8 cellular contexts compared by ENCODE assay signal in genomic region chr14:21068521-21069387, GRCh38. TPM values are rescaled to one million over a fixed set of nuclear protein-coding genes. Genes with fewer than 3 reads are reported as not detected.
DNase-seq lines count a peak whose midpoint lies in the region; ATAC-seq, FAIRE-seq and TF ChIP-seq lines count a peak whose summit lies in the region.

No MANE protein-coding gene starts in this region.

- no peaks in the 10 kb centered on the region for H3K79me2 ChIP-seq in OCI-LY3 (ENCODE audit: low read length)

- H3K4me1 Mint-ChIP-seq in activated naive CD8-positive, alpha-beta T cell treated with anti-CD3 and anti-CD28 coated beads for 36 hours = peaks cover 28% of the 10 kb centered on the region
- peaks cover 18% of the 10 kb centered on the region for H3K4me1 Mint-ChIP-seq in glutamatergic neuron (ENCODE audit: low read depth, unreplicated experiment)

- CTCF ChIA-PET in IMR-90 (lab: Yijun Ruan, JAX) = interaction anchor here (1.0 to 2.8 kb wide), 10 partner anchors 15 to 54 kb away, joined by 4 to 23 read pairs (median 10); no protein-coding TSS in a partner anchor

- peaks cover 8% of the 10 kb centered on the region for H3K36me3 ChIP-seq in IMR-90 (ENCODE audit: control insufficient read depth, insufficient read depth, low read length)
- no peaks in the 10 kb centered on the region for H3K36me3 ChIP-seq in OCI-LY3 (replicated peaks; ENCODE audit: low read depth, low read length)
- peaks cover 15% of the 10 kb centered on the region for H3K36me3 ChIP-seq in neuron (ENCODE audit: insufficient read depth, low read length)

- peak overlapping the region; percentile 86 for H3K4me2 ChIP-seq in IMR-90 (ENCODE audit: low read depth, low read length)
- H3K4me2 ChIP-seq in OCI-LY3 (ENCODE audit: low read length) = peak overlapping the region; percentile 93

- intact Hi-C loops in IMR-90 (cut with micrococcal nuclease) = loop anchor here (1.0 to 2.0 kb wide), 2 partner anchors 36 to 68 kb away; no protein-coding TSS in a partner anchor

- H2BK120ac ChIP-seq in IMR-90 (ENCODE audit: low read depth, low read length) = peak overlapping the region; percentile 26; the same call in 1 of the 2 replicates

- H3K4ac ChIP-seq in IMR-90 (ENCODE audit: low read depth, low read length) = peak overlapping the region; percentile 85

- H3K79me1 ChIP-seq in IMR-90 (ENCODE audit: low read depth in 1 of 2, low read length in 2 of 2) = peaks cover 10 to 34% of the 10 kb centered on the region in 2 experiments

- H3K4me3 ChIP-seq in IMR-90 (ENCODE audit: insufficient read depth, low read depth, low read length) = peak overlapping the region; percentile 68
- H3K4me3 ChIP-seq in OCI-LY3 (ENCODE audit: low read length) = peak overlapping the region; percentile 84
- peak overlapping the region; percentile 85 for H3K4me3 ChIP-seq in neuron (ENCODE audit: low read length)

- 0 out of 2 replicates have a peak, but pooled peaks have one; percentile 5 for ATAC-seq in IMR-90 (ENCODE audit: low read depth)
- ATAC-seq in GM18868 (IDR thresholded peaks at IDR 0.05; ENCODE audit: unreplicated experiment) = no peak

- H3K9me3 ChIP-seq in IMR-90 (ENCODE audit: control insufficient read depth, insufficient read depth, low read length) = no peaks in the 10 kb centered on the region
- H3K9me3 ChIP-seq in OCI-LY3 (ENCODE audit: insufficient read depth, low read length) = no peaks in the 10 kb centered on the region
- no peaks in the 10 kb centered on the region for H3K9me3 ChIP-seq in neuron (ENCODE audit: low read length)

- H3K27ac Mint-ChIP-seq in activated naive CD8-positive, alpha-beta T cell treated with anti-CD3 and anti-CD28 coated beads for 36 hours = no peak overlapping the region
- H3K27ac Mint-ChIP-seq in glutamatergic neuron (ENCODE audit: unreplicated experiment) = no peak overlapping the region

- FAIRE-seq in GM19239 (lab: Jason Lieb, UNC) = no peak

- H2BK15ac ChIP-seq in IMR-90 (ENCODE audit: low read depth, low read length) = no peak overlapping the region

- H3K9me3 Mint-ChIP-seq in activated naive CD8-positive, alpha-beta T cell treated with anti-CD3 and anti-CD28 coated beads for 36 hours = no peaks in the 10 kb centered on the region
- H3K9me3 Mint-ChIP-seq in glutamatergic neuron (ENCODE audit: unreplicated experiment) = peaks cover 15% of the 10 kb centered on the region

- H3K14ac ChIP-seq in IMR-90 (replicated peaks; ENCODE audit: low read depth, low read length) = peak overlapping the region; percentile 77; the same call in 1 of the 2 replicates

- no peaks in the 10 kb centered on the region for H3K27me3 ChIP-seq in IMR-90 (ENCODE audit: control insufficient read depth, insufficient read depth, low read length)
- peaks cover 47% of the 10 kb centered on the region for H3K27me3 ChIP-seq in OCI-LY3 (ENCODE audit: low read depth, low read length)
- H3K27me3 ChIP-seq in neuron (ENCODE audit: insufficient read depth, low read length) = no peaks in the 10 kb centered on the region

- BruUV-seq in IMR-90 (replicated peaks; lab: Mats Ljungman, UMichigan) = no TSS peak

- H2AFZ ChIP-seq in IMR-90 (replicated peaks; ENCODE audit: low read length, poor library complexity) (peak overlapping the region; percentile 99), OCI-LY3 (ENCODE audit: low read depth, low read length) (no peak overlapping the region), neuron (ENCODE audit: low read depth, low read length) (peak overlapping the region; percentile 20)

- peak overlapping the region; percentile 64; the same call in 1 of the 2 replicates for H3K23ac ChIP-seq in IMR-90 (ENCODE audit: low read depth, low read length)

- TF ChIP-seq RAD21 in IMR-90 (IDR thresholded peaks at IDR 0.05; ENCODE audit: low read length) = peak; percentile 81

- H4K20me1 ChIP-seq in IMR-90 (ENCODE audit: insufficient read depth, low read length) (peaks cover 10% of the 10 kb centered on the region), OCI-LY3 (ENCODE audit: insufficient read depth, low read length) (no peaks in the 10 kb centered on the region)

- no peak overlapping the region; the same call in 1 of the 2 replicates for H3K18ac ChIP-seq in IMR-90 (ENCODE audit: low read depth, low read length)

- in situ Hi-C loops in IMR-90 (cut with MboI; ENCODE audit: low sequenced_read_pairs) = no loop called here

- peaks cover 10% of the 10 kb centered on the region for H3K9me1 ChIP-seq in IMR-90 (ENCODE audit: insufficient read depth, low read length)

- peak overlapping the region; percentile 71 for H3K4me3 Mint-ChIP-seq in activated naive CD8-positive, alpha-beta T cell treated with anti-CD3 and anti-CD28 coated beads for 36 hours
- peak overlapping the region; percentile 90 for H3K4me3 Mint-ChIP-seq in glutamatergic neuron (ENCODE audit: unreplicated experiment)

- peaks cover 81% of the 10 kb centered on the region for H3K27me3 Mint-ChIP-seq in activated naive CD8-positive, alpha-beta T cell treated with anti-CD3 and anti-CD28 coated beads for 36 hours
- H3K27me3 Mint-ChIP-seq in glutamatergic neuron (ENCODE audit: unreplicated experiment) = peaks cover 24% of the 10 kb centered on the region

- peak overlapping the region; percentile 43 to 50; a peak in 2 of 4 replicates for H4K8ac ChIP-seq in IMR-90 (ENCODE audit: low read depth in 2 of 2, low read length in 2 of 2)

- H3K36me3 Mint-ChIP-seq in activated naive CD8-positive, alpha-beta T cell treated with anti-CD3 and anti-CD28 coated beads for 36 hours = no peaks in the 10 kb centered on the region
- H3K36me3 Mint-ChIP-seq in glutamatergic neuron (ENCODE audit: unreplicated experiment) = peaks cover 6% of the 10 kb centered on the region

- POLR2A ChIA-PET in IMR-90 (lab: Charles Lee; ENCODE audit: unreplicated experiment) = no interaction called here

- H4K5ac ChIP-seq in IMR-90 (ENCODE audit: low read depth, low read length) = peak overlapping the region; percentile 66

- dilution Hi-C loops in IMR-90 (cut with HindIII; ENCODE audit: low sequenced_read_pairs, unreplicated experiment) = no loop called here

- H3K4me1 ChIP-seq in IMR-90 (ENCODE audit: control insufficient read depth, insufficient read depth, low read length) = peaks cover 22% of the 10 kb centered on the region
- peaks cover 38% of the 10 kb centered on the region for H3K4me1 ChIP-seq in OCI-LY3 (ENCODE audit: low read length)
- peaks cover 19% of the 10 kb centered on the region for H3K4me1 ChIP-seq in neuron (ENCODE audit: insufficient read depth, low read length)

- H3K27ac ChIP-seq in IMR-90 (ENCODE audit: insufficient read depth, low read length) (peak overlapping the region; percentile 91), OCI-LY3 (ENCODE audit: low read length) (no peak overlapping the region)

- H2AK9ac ChIP-seq in IMR-90 (replicated peaks; ENCODE audit: low read depth, low read length, poor library complexity) = peak overlapping the region; percentile 90

- H2BK5ac ChIP-seq in IMR-90 (ENCODE audit: low read depth, low read length, poor library complexity, severe bottlenecking) = no peak overlapping the region

- 2% methylated on average over 8 of the region's 45 CpGs; no CpG with 5 or more reads in 1 of the 2 experiments for WGBS in IMR-90 (ENCODE audit: extremely low coverage in 2 of 2, insufficient read length in 1 of 2), 2 experiments

- TF ChIP-seq CTCF in IMR-90 (conservative IDR thresholded peaks at IDR 0.05; ENCODE audit: low read depth, low read length) = peak; percentile 75
- TF ChIP-seq CTCF in OCI-LY3 (IDR thresholded peaks at IDR 0.05; ENCODE audit: low read depth, low read length) = peak; percentile 76
- peak; percentile 49 for TF ChIP-seq CTCF in glutamatergic neuron (IDR thresholded peaks at IDR 0.05; ENCODE audit: partially characterized antibody, unreplicated experiment)

- H4K91ac ChIP-seq in IMR-90 (ENCODE audit: insufficient read depth, low read depth, low read length) = peak overlapping the region; percentile 72

- H3K56ac ChIP-seq in IMR-90 (ENCODE audit: extremely low read depth, insufficient read depth, low read length) = peak overlapping the region; percentile 47; the same call in 1 of the 2 replicates

- DNase-seq in COR-L47 (lab: John Stamatoyannopoulos, UW) (peak; percentile 71), IMR-90 (peak; percentile 52), glutamatergic neuron (peak; percentile 70), GM19239 (ENCODE audit: insufficient read length, low spot score) (no peak)
- DNase-seq in activated naive CD8-positive, alpha-beta T cell treated with anti-CD3 and anti-CD28 coated beads for 36 hours = peak; percentile 50

- peak overlapping the region; percentile 81 for H3K9ac ChIP-seq in IMR-90 (ENCODE audit: low read depth, low read length)
- peak overlapping the region; percentile 89; the same call in 1 of the 2 replicates for H3K9ac ChIP-seq in OCI-LY3 (ENCODE audit: low read length)

- peak overlapping the region; percentile 53 for H2AK5ac ChIP-seq in IMR-90 (ENCODE audit: low read depth, low read length)

- no peak overlapping the region for H2BK20ac ChIP-seq in IMR-90 (ENCODE audit: low read depth, low read length)

- no peak for TF ChIP-seq POLR2A in IMR-90 (IDR thresholded peaks at IDR 0.05; ENCODE audit: low read depth, low read length)

RNA-seq across cellular contexts. Expression of gene ARHGEF40, which starts 1.4 kb away (rescaled TPM):
- total RNA-seq in IMR-90 (2012; rRNA removed) (16.1 and 18.1 TPM in 2 replicates), glutamatergic neuron (ENCODE audit: unreplicated experiment) (42.4 TPM)
- 58.4 and 62.8 TPM in 2 replicates for polyA plus RNA-seq in IMR-90 (2012; rRNA removed)
- polyA plus RNA-seq in IMR-90 (2012; cell fraction: cytosol; rRNA removed) = 39.2 and 43.6 TPM in 2 replicates
- polyA plus RNA-seq in IMR-90 (2012; cell fraction: nucleus; rRNA removed; ENCODE audit: low replicate concordance) = 101 and 167 TPM in 2 replicates
- under 1 TPM in 1 of 2 experiments, not detected in 1; 0.21 TPM for total RNA-seq in activated naive CD8-positive, alpha-beta T cell treated with anti-CD3 and anti-CD28 coated beads for 36 hours

RNA-seq across cellular contexts. Expression of gene RNASE8, which starts 11.1 kb away (rescaled TPM):
- total RNA-seq in IMR-90 (2012; rRNA removed) = not detected in 2 replicates
- polyA plus RNA-seq in IMR-90 (2012; rRNA removed) = not detected in 2 replicates
- polyA plus RNA-seq in IMR-90 (2012; cell fraction: cytosol; rRNA removed) = not detected in 2 replicates
- not detected in 2 replicates for polyA plus RNA-seq in IMR-90 (2012; cell fraction: nucleus; rRNA removed; ENCODE audit: low replicate concordance)
- not detected for total RNA-seq in activated naive CD8-positive, alpha-beta T cell treated with anti-CD3 and anti-CD28 coated beads for 36 hours
- total RNA-seq in glutamatergic neuron (ENCODE audit: unreplicated experiment) = not detected

RNA-seq across cellular contexts. Expression of gene RNASE7, which starts 26.6 kb away (rescaled TPM):
- total RNA-seq in IMR-90 (2012; rRNA removed) (not detected in 2 replicates), glutamatergic neuron (ENCODE audit: unreplicated experiment) (not detected)
- not detected in 2 replicates for polyA plus RNA-seq in IMR-90 (2012; rRNA removed)
- polyA plus RNA-seq in IMR-90 (2012; cell fraction: cytosol; rRNA removed) = not detected in 2 replicates
- not detected in 2 replicates for polyA plus RNA-seq in IMR-90 (2012; cell fraction: nucleus; rRNA removed; ENCODE audit: low replicate concordance)
- total RNA-seq in activated naive CD8-positive, alpha-beta T cell treated with anti-CD3 and anti-CD28 coated beads for 36 hours = not detected

RNA-seq across cellular contexts. Expression of gene ZNF219, which starts 29.7 kb away (rescaled TPM):
- total RNA-seq in IMR-90 (2012; rRNA removed) (0.83 and 0.90 TPM in 2 replicates), glutamatergic neuron (ENCODE audit: unreplicated experiment) (103 TPM)
- polyA plus RNA-seq in IMR-90 (2012; rRNA removed) = 3.8 and 4.6 TPM in 2 replicates
- 2.6 and 6.7 TPM in 2 replicates for polyA plus RNA-seq in IMR-90 (2012; cell fraction: cytosol; rRNA removed)
- 15.6 and 20.5 TPM in 2 replicates for polyA plus RNA-seq in IMR-90 (2012; cell fraction: nucleus; rRNA removed; ENCODE audit: low replicate concordance)
- 1 to 10 TPM; 6.9 to 8.6 TPM for total RNA-seq in activated naive CD8-positive, alpha-beta T cell treated with anti-CD3 and anti-CD28 coated beads for 36 hours

RNA-seq across cellular contexts. Expression of gene TMEM253, which starts 32.1 kb away (rescaled TPM):
- total RNA-seq in IMR-90 (2012; rRNA removed) (not detected in 2 replicates), glutamatergic neuron (ENCODE audit: unreplicated experiment) (0.64 TPM)
- polyA plus RNA-seq in IMR-90 (2012; rRNA removed) = 0.07 TPM in 1 of 2 replicates, not detected in the other
- polyA plus RNA-seq in IMR-90 (2012; cell fraction: cytosol; rRNA removed) = 0.06 TPM in 1 of 2 replicates, not detected in the other
- polyA plus RNA-seq in IMR-90 (2012; cell fraction: nucleus; rRNA removed; ENCODE audit: low replicate concordance) = 0.16 and 0.32 TPM in 2 replicates
- not detected for total RNA-seq in activated naive CD8-positive, alpha-beta T cell treated with anti-CD3 and anti-CD28 coated beads for 36 hours

Comparison
In these comparisons a context has a peak if more than half of its experiments do, and no peak if none do; other contexts are left out.
1. RNA of gene ARHGEF40, which starts 1.4 kb away (total RNA-seq): 42.4 TPM in glutamatergic neuron (single experiment) and 16.1 to 18.1 TPM in IMR-90; 0.21 TPM in activated naive CD8-positive, alpha-beta T cell treated with anti-CD3 and anti-CD28 coated beads for 36 hours; every median in the first group is over 10 times any median in the second.
2. Peak in every context shown above with its lines, with median percentiles within 50 percentile points of each other: H3K4me3 ChIP-seq and CTCF ChIP-seq.